26 cellular contexts compared by ENCODE assay signal in the genomic region with DNA sequence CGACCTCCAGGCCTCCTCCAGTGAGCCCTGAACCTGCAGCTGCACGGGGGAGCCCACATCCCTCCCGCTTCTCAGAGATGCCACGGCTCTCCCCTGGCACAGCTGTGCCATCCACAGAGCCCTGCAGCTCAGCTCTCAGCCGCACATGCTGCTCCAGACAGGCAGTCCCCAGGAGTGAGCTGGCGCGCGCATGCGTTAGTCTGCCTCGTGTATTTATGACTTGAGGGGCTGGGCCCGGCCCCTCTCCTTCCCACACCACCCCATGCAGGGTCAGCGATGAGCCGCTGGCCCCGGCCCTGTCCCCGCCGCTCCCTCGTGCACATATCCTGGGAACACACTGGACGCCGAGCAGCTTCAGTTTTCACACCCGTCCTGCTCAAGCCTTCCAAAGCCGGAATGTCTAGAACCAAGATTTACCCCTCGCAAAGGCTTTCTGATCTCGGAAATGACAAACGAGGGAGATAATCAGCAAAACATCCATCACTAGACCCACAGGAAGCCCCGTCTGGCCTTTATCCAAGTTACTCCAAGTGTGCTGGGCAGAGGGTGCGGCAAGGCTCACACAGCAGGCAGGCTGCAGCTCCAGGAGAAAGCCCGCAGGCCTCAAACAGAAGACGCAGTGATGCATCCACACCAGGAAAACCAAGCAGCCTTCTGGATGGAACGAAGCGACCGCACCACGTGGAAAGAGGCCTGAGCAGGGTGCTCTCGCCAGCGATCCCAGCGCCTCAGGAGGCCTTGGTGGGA. TPM values are rescaled to one million over a fixed set of nuclear protein-coding genes. Genes with fewer than 3 reads are reported as not detected.
DNase-seq lines count a peak whose midpoint lies in the region; ATAC-seq and TF ChIP-seq lines count a peak whose summit lies in the region.
"Had no signal": no experiment of that assay in that cellular context is flagged by ENCODE, and none has a peak within 500 bp of the region (broad histone marks: within the 10 kb centered on the region; RNA-seq: fewer than 3 reads in every experiment).

No MANE protein-coding gene starts in this region.

- no peak overlapping the region for H2BK5ac ChIP-seq in neuronal stem cell (ENCODE audit: low read length)

- H3K36me3 ChIP-seq in HEK293 (ENCODE audit: control insufficient read depth in 2 of 2, insufficient read depth in 1 of 2, low read length in 2 of 2): peaks cover 0 to 54% of the 10 kb centered on the region in 2 experiments; a peak in 2 of 3 replicates
- H3K36me3 ChIP-seq in neuronal stem cell (replicated peaks in 1 of 2; ENCODE audit: control insufficient read depth in 2 of 2, insufficient read depth in 2 of 2, low read length in 2 of 2): peaks cover 5 to 45% of the 10 kb centered on the region in 2 donors
- H3K36me3 ChIP-seq: cardiac muscle cell, neural progenitor cell had no signal

- H4K91ac ChIP-seq in neuronal stem cell (ENCODE audit: low read depth, low read length, poor library complexity): no peak overlapping the region

- no peak overlapping the region for H2BK15ac ChIP-seq in neuronal stem cell (ENCODE audit: low read length)

- H3K4me2 ChIP-seq in neuronal stem cell (ENCODE audit: insufficient read depth, low read length, poor library complexity, severe bottlenecking): no peak overlapping the region
- H3K4me2 ChIP-seq: neural progenitor cell had no signal

- H3K4me1 ChIP-seq in HEK293 (ENCODE audit: control insufficient read depth, insufficient read depth, low read length): no peaks in the 10 kb centered on the region
- H3K4me1 ChIP-seq in neuronal stem cell (ENCODE audit: control insufficient read depth in 2 of 2, insufficient read depth in 1 of 2, low read depth in 1 of 2, low read length in 2 of 2): no peaks in the 10 kb centered on the region
- H3K4me1 ChIP-seq: adrenal gland, neural progenitor cell had no signal

- H2BK12ac ChIP-seq in neuronal stem cell (ENCODE audit: low read length): no peak overlapping the region

- peaks cover 18% of the 10 kb centered on the region for H3K4me1 Mint-ChIP-seq in stimulated activated effector memory CD8-positive, alpha-beta T cell treated with anti-CD3 and anti-CD28 coated beads, Interleukin-12 subunit alpha, Interleukin-12 subunit beta, amount 100 ng/mL, for 72 hours
- H3K4me1 Mint-ChIP-seq: activated B cell treated with CpG ODN at 0.5 μM for 24 hours had no signal

- ATAC-seq in GM18520 (IDR thresholded peaks at IDR 0.05; ENCODE audit: unreplicated experiment): no peak
- ATAC-seq in stimulated activated effector memory CD8-positive, alpha-beta T cell treated with anti-CD3 and anti-CD28 coated beads, Interleukin-12 subunit alpha, Interleukin-12 subunit beta, amount 100 ng/mL, for 72 hours: no peak
- ATAC-seq: activated T-cell treated with anti-CD3 and anti-CD28 coated beads, Interleukin-2, amount 50 U/mL, for 72 hours; HCT116; stimulated activated naive CD8-positive, alpha-beta T cell treated with anti-CD3 and anti-CD28 coated beads, Interleukin-15, Interleukin-2, amounts not matched to agents 100 U/mL and 50 U/mL, for 24 hours had no signal

- no peak overlapping the region for H4K8ac ChIP-seq in neuronal stem cell (ENCODE audit: low read depth, low read length)

- H3K9me3 ChIP-seq in HEK293 (ENCODE audit: control insufficient read depth, insufficient read depth, low read depth, low read length) (no peaks in the 10 kb centered on the region), neuronal stem cell (replicated peaks in 1 of 2; ENCODE audit: control insufficient read depth in 2 of 2, insufficient read depth in 1 of 2, low read depth in 1 of 2, low read length in 2 of 2) (peaks cover 0 to 8% of the 10 kb centered on the region in 2 donors)
- H3K9me3 ChIP-seq: adrenal gland, thoracic aorta had no signal

- H2AFZ ChIP-seq in neuronal stem cell (ENCODE audit: low read length): no peak overlapping the region
- H2AFZ ChIP-seq: neural progenitor cell had no signal

- peaks cover 69% of the 10 kb centered on the region for H3K36me3 Mint-ChIP-seq in stimulated activated effector memory CD8-positive, alpha-beta T cell treated with anti-CD3 and anti-CD28 coated beads, Interleukin-12 subunit alpha, Interleukin-12 subunit beta, amount 100 ng/mL, for 72 hours

- POLR2A ChIA-PET in HEK293 (lab: Yijun Ruan, JAX): no interaction called here

- H3K27me3 ChIP-seq in neuronal stem cell (ENCODE audit: control insufficient read depth in 3 of 3, insufficient read depth in 3 of 3, low read depth in 1 of 3, low read length in 3 of 3): no peaks in the 10 kb centered on the region
- H3K27me3 ChIP-seq: adrenal gland, cardiac muscle cell, neural progenitor cell had no signal

- no peak overlapping the region for H3K4ac ChIP-seq in neuronal stem cell (ENCODE audit: low read length)

- no peak overlapping the region for H3K4me3 Mint-ChIP-seq in stimulated activated effector memory CD8-positive, alpha-beta T cell treated with anti-CD3 and anti-CD28 coated beads, Interleukin-12 subunit alpha, Interleukin-12 subunit beta, amount 100 ng/mL, for 72 hours
- H3K4me3 Mint-ChIP-seq: activated B cell treated with CpG ODN at 0.5 μM for 24 hours; activated T-cell treated with anti-CD3 and anti-CD28 coated beads, Interleukin-2, amount 50 U/mL, for 72 hours; CD4-positive, CD25-positive, alpha-beta regulatory T cell; neural progenitor cell had no signal

- H2AK5ac ChIP-seq in neuronal stem cell (ENCODE audit: low read depth, low read length): no peak overlapping the region

- no peak overlapping the region for H3K9ac ChIP-seq in neuronal stem cell (ENCODE audit: low read depth, low read length, poor library complexity)
- H3K9ac ChIP-seq: neural progenitor cell had no signal

- no peak overlapping the region for H3K4me3 ChIP-seq in HEK293 (ENCODE audit: low read depth, low read length)
- H3K4me3 ChIP-seq in foreskin fibroblast (ENCODE audit: low read depth in 1 of 2, low read length in 2 of 2): no peak overlapping the region
- no peak overlapping the region for H3K4me3 ChIP-seq in neuronal stem cell (ENCODE audit: low read length in 2 of 2)
- H3K4me3 ChIP-seq: adrenal gland, cardiac muscle cell, neural progenitor cell, thoracic aorta had no signal

- WGBS in neuronal stem cell (ENCODE audit: extremely low coverage in 2 of 2, insufficient read length in 2 of 2, insufficient replicate concordance in 1 of 2), 2 donors: no CpG with 5 or more reads among the region's 35 CpGs

- H2BK120ac ChIP-seq in neuronal stem cell (ENCODE audit: low read depth, low read length): no peak overlapping the region

- CTCF ChIA-PET in HEK293 (lab: Yijun Ruan, JAX): no interaction called here

- TF ChIP-seq CTCF in HEK293 (tag by site-specific recombination; IDR thresholded peaks at IDR 0.05): no peak
- TF ChIP-seq CTCF in foreskin fibroblast (IDR thresholded peaks at IDR 0.05; ENCODE audit: low read depth, low read length): no peak

- H3K27ac ChIP-seq in HEK293 (ENCODE audit: extremely low read depth, low read depth, low read length) (no peak overlapping the region), neuronal stem cell (replicated peaks; ENCODE audit: low read length) (no peak overlapping the region)
- H3K27ac ChIP-seq: cardiac muscle cell, neural progenitor cell, thoracic aorta had no signal

- DNase-seq in astrocyte of the hippocampus (ENCODE audit: low read depth, low spot score) (peak; percentile 43), foreskin fibroblast (peak; percentile 13 to 32), neuronal stem cell (ENCODE audit: low spot score) (no peak), SKM-1 treated with dmso at 0.1 percent for 144 hours (lab: John Stamatoyannopoulos, UW; ENCODE audit: unreplicated experiment) (no peak), pons (ENCODE audit: low spot score) (no peak)
- DNase-seq in stimulated activated effector memory CD8-positive, alpha-beta T cell treated with anti-CD3 and anti-CD28 coated beads, Interleukin-12 subunit alpha, Interleukin-12 subunit beta, amount 100 ng/mL, for 72 hours (ENCODE audit: low spot score in 2 of 2): no peak
- DNase-seq: activated B cell treated with CpG ODN at 0.5 μM for 24 hours; activated naive CD4-positive, alpha-beta T cell; activated T-cell treated with anti-CD3 and anti-CD28 coated beads, Interleukin-2, amount 50 U/mL, for 72 hours; CD4-positive, CD25-positive, alpha-beta regulatory T cell; DND-41; mammary epithelial cell; NCI-H1436; NCI-H2107; NCI-H510A; SHP77 treated with DMSO at 0.1 percent for 48 hours; stimulated activated naive CD8-positive, alpha-beta T cell treated with anti-CD3 and anti-CD28 coated beads, Interleukin-15, Interleukin-2, amounts not matched to agents 100 U/mL and 50 U/mL, for 24 hours; SW 1271; T-helper 9 cell had no signal

- peaks cover 15% of the 10 kb centered on the region for H3K79me1 ChIP-seq in neuronal stem cell (ENCODE audit: low read depth, low read length)

- no peak overlapping the region for H3K27ac Mint-ChIP-seq in stimulated activated effector memory CD8-positive, alpha-beta T cell treated with anti-CD3 and anti-CD28 coated beads, Interleukin-12 subunit alpha, Interleukin-12 subunit beta, amount 100 ng/mL, for 72 hours
- H3K27ac Mint-ChIP-seq: activated B cell treated with CpG ODN at 0.5 μM for 24 hours; activated T-cell treated with anti-CD3 and anti-CD28 coated beads, Interleukin-2, amount 50 U/mL, for 72 hours; CD4-positive, CD25-positive, alpha-beta regulatory T cell; neural progenitor cell had no signal

- no peak overlapping the region for H3K23ac ChIP-seq in neuronal stem cell (ENCODE audit: low read depth, low read length, poor library complexity)

- peak overlapping the region; percentile 6 for H3K14ac ChIP-seq in neuronal stem cell (ENCODE audit: low read length)

- no peaks in the 10 kb centered on the region for H3K9me3 Mint-ChIP-seq in stimulated activated effector memory CD8-positive, alpha-beta T cell treated with anti-CD3 and anti-CD28 coated beads, Interleukin-12 subunit alpha, Interleukin-12 subunit beta, amount 100 ng/mL, for 72 hours
- H3K9me3 Mint-ChIP-seq: activated B cell treated with CpG ODN at 0.5 μM for 24 hours had no signal

- no peak overlapping the region for H3K18ac ChIP-seq in neuronal stem cell (ENCODE audit: low read length)

TF ChIP-seq in HEK293, 187 proteins besides CTCF, POLR2A, EP300 and RAD21:
- TF ChIP-seq, protein P1, sequence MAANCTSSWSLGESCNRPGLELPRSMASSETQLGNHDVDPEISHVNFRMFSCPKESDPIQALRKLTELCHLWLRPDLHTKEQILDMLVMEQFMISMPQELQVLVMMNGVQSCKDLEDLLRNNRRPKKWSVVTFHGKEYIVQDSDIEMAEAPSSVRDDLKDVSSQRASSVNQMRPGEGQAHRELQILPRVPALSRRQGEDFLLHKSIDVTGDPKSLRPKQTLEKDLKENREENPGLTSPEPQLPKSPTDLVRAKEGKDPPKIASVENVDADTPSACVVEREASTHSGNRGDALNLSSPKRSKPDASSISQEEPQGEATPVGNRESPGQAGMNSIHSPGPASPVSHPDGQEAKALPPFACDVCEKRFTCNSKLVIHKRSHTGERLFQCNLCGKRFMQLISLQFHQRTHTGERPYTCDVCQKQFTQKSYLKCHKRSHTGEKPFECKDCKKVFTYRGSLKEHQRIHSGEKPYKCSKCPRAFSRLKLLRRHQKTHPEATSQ (tag by site-specific recombination; IDR thresholded peaks at IDR 0.05): no peak
- TF ChIP-seq ZIC2 (tag by site-specific recombination; IDR thresholded peaks at IDR 0.05): 0 out of 2 replicates have a peak, but pooled peaks have one; percentile 9

RNA-seq across cellular contexts. Expression of gene GAK, which starts 24.3 kb away (rescaled TPM):
- polyA plus RNA-seq in neuronal stem cell (2013, experiment 1 of 2): 35.3 TPM
- polyA plus RNA-seq in neuronal stem cell (2013, experiment 2 of 2): 34.3 TPM

RNA-seq across cellular contexts. Expression of gene TMEM175, which starts 24.4 kb away (rescaled TPM):
- 8.0 TPM for polyA plus RNA-seq in neuronal stem cell (2013, experiment 1 of 2)
- polyA plus RNA-seq in neuronal stem cell (2013, experiment 2 of 2): 7.7 TPM

Comparison
In these comparisons a context has a peak if more than half of its experiments do, and no peak if none do; other contexts are left out.
1. DNase-seq: peak in astrocyte of the hippocampus (single experiment) and foreskin fibroblast (2 of 2); none in neuronal stem cell (single experiment), SKM-1 treated with dmso at 0.1 percent for 144 hours (single experiment), pons (single experiment) and stimulated activated effector memory CD8-positive, alpha-beta T cell treated with anti-CD3 and anti-CD28 coated beads, Interleukin-12 subunit alpha, Interleukin-12 subunit beta, amount 100 ng/mL, for 72 hours (0 of 2).